8 cellular contexts compared by ENCODE assay signal in genomic region chr2:165953306-165953654, GRCh38. TPM values are rescaled to one million over a fixed set of nuclear protein-coding genes. Genes with fewer than 3 reads are reported as not detected.
DNase-seq lines count a peak whose midpoint lies in the region; ATAC-seq and TF ChIP-seq lines count a peak whose summit lies in the region.

No MANE protein-coding gene starts in this region.

- H3K9me3 Mint-ChIP-seq in endothelial cell (ENCODE audit: unreplicated experiment) = no peaks in the 10 kb centered on the region

- H3K27ac ChIP-seq in PC-9 = no peak overlapping the region
- peak overlapping the region in 20 of 21 experiments; percentile 67 to 91 (median 82) for H3K27ac ChIP-seq in skin epidermis

- no peaks in the 10 kb centered on the region for H3K27me3 ChIP-seq in PC-9 (ENCODE audit: insufficient read depth, low read depth)

- peak overlapping the region; percentile 90 for H3K4me3 ChIP-seq in PC-9
- H3K4me3 ChIP-seq in skin epidermis = peak overlapping the region; percentile 60 to 86 (median 69)

- no peaks in the 10 kb centered on the region for H3K27me3 Mint-ChIP-seq in endothelial cell (ENCODE audit: unreplicated experiment)

- H3K9me3 ChIP-seq in PC-9 (ENCODE audit: insufficient read depth, low read depth) = no peaks in the 10 kb centered on the region

- CTCF ChIA-PET in PC-9 (lab: Charles Lee) = interaction anchor here (0.5 to 0.8 kb wide), 3 partner anchors 59 to 447 kb away, joined by 3 to 5 read pairs (median 5); partner anchors contain the start of gene SCN1A

- peak; percentile 50 for ATAC-seq in GM19023 (IDR thresholded peaks at IDR 0.05; ENCODE audit: unreplicated experiment)
- peak; percentile 36 for ATAC-seq in HG03280 (IDR thresholded peaks at IDR 0.05; ENCODE audit: unreplicated experiment)
- peak; percentile 73 for ATAC-seq in Right ventricle myocardium superior (ENCODE audit: poor library complexity)

- H3K9me2 ChIP-seq in PC-9 (ENCODE audit: insufficient read depth) = no peaks in the 10 kb centered on the region

- no peaks in the 10 kb centered on the region for H3K79me2 ChIP-seq in PC-9 (ENCODE audit: low read depth)

- no peak for TF ChIP-seq CTCF in PC-9 (conservative IDR thresholded peaks at IDR 0.05)
- no peak for TF ChIP-seq CTCF in endothelial cell (IDR thresholded peaks at IDR 0.05; ENCODE audit: unreplicated experiment)

- intact Hi-C loops in PC-9 (cut with micrococcal nuclease; ENCODE audit: unreplicated experiment) (loop anchor here (2.0 to 5.0 kb wide), 2 partner anchors 174 to 466 kb away; partner anchors contain the start of gene SCN1A), Right ventricle myocardium superior (cut with DNase I) (loop anchor here (10.0 kb wide), 1 partner anchor 172 kb away; the partner anchor contains the start of gene SCN1A)

- H3K4me3 Mint-ChIP-seq in endothelial cell (ENCODE audit: unreplicated experiment) = no peak overlapping the region

- peak overlapping the region; percentile 90 for H3K4me2 ChIP-seq in PC-9

- H3K4me1 ChIP-seq in PC-9 (replicated peaks; ENCODE audit: insufficient read depth) = peaks cover 7% of the 10 kb centered on the region

- DNase-seq in AG08395 (ENCODE audit: low spot score) (peak; percentile 52), PC-9 (peak in 1 of 2 experiments; percentile 48), Right ventricle myocardium superior (no peak), endothelial cell (ENCODE audit: low spot score) (no peak)
- no peak for DNase-seq in activated CD4-positive, alpha-beta T cell treated with anti-CD3 and anti-CD28 coated beads, Interleukin-2, amount 50 U/mL, for 4 hours

- H4K20me1 ChIP-seq in PC-9 (ENCODE audit: insufficient read depth) = no peaks in the 10 kb centered on the region

- peaks cover 8% of the 10 kb centered on the region for H3K4me1 Mint-ChIP-seq in endothelial cell (ENCODE audit: unreplicated experiment)

- H2AFZ ChIP-seq in PC-9 = peak overlapping the region; percentile 70

- 0 out of 2 replicates have a peak, but pooled peaks cover 6% of the 10 kb centered on the region for H3F3A ChIP-seq in PC-9 (ENCODE audit: insufficient read depth, low read depth)

- H3K36me3 ChIP-seq in PC-9 (ENCODE audit: low read depth) = no peaks in the 10 kb centered on the region

- BruUV-seq in PC-9 (replicated peaks; lab: Mats Ljungman, UMichigan) = no TSS peak

- H3K36me3 Mint-ChIP-seq in endothelial cell (ENCODE audit: low read depth, unreplicated experiment) = no peaks in the 10 kb centered on the region

- no peak overlapping the region for H3K27ac Mint-ChIP-seq in endothelial cell (ENCODE audit: unreplicated experiment)

- POLR2A ChIA-PET in PC-9 (lab: Charles Lee; ENCODE audit: unreplicated experiment) = interaction anchor here (0.6 kb wide), 4 partner anchors 204 to 973 kb away, joined by 3 to 6 read pairs (median 3); no protein-coding TSS in a partner anchor

RNA-seq across cellular contexts. Expression of gene TTC21B, which starts 0.3 kb away (rescaled TPM):
- total RNA-seq in PC-9 (2021) (6.3 and 9.8 TPM in 2 replicates), Right ventricle myocardium superior (11.7 TPM), endothelial cell (ENCODE audit: unreplicated experiment) (101 TPM)
